Comparison of ENCODE assay signal across 8 cellular contexts in the genomic region with DNA sequence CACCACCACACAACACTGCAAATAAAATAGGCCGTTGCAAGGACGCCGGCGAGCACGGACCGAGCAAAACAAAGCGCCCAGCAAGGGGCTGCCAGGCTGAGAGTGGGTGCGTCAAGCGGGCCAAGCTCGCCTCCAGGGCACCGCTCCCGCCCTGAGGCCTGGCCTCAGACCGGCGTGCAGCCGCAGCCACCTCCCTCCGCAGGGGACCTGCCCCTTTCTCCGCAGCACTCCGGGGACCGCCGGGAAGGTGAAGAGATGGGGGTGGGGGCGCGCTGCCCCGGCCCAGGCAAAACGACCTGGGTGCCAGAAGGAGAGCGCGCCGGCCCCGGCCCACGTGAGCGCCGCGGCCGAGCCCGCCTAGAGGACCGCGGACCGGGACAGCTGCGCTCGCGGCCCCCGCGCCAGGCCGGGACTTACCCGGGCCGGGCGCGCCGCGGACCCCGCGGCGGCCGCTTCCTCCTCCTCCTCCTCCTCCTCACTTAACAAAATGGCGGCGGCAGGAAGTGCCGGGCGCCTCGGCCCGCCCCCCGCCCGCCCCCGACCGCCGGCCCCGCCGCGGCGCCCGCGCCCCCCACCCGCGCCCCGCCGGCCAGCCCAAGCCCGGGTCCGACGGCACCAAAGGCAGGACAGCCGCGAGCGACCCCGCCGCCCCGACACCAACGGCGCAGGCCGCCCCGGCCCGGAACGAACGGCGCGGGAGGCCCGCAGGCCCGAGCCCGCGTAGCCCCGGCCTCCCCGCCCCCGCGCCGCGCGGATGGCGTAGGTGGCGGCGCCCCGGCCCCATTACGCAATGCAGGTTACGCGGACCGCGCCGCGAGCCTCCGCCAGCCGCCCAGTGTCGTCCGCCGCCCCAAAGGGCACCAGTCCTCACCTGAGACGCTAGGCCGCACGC. TPM values are rescaled to one million over a fixed set of nuclear protein-coding genes. Genes with fewer than 3 reads are reported as not detected.
DNase-seq lines count a peak whose midpoint lies in the region; ATAC-seq lines count a peak whose summit lies in the region.

No MANE protein-coding gene starts in this region.

- no peaks in the 10 kb centered on the region for H3K9me3 Mint-ChIP-seq in activated CD4-positive, alpha-beta T cell treated with anti-CD3 and anti-CD28 coated beads, Interleukin-2, amount 10 ng/mL, durations not matched to agents 24 days and 14 days

- H3K36me3 Mint-ChIP-seq in activated CD4-positive, alpha-beta T cell treated with anti-CD3 and anti-CD28 coated beads, Interleukin-2, amount 10 ng/mL, durations not matched to agents 24 days and 14 days (ENCODE audit: low read depth) = peaks cover 27% of the 10 kb centered on the region

- peak overlapping the region; percentile 96 for H3K4me3 Mint-ChIP-seq in activated CD4-positive, alpha-beta T cell treated with anti-CD3 and anti-CD28 coated beads, Interleukin-2, amount 10 ng/mL, durations not matched to agents 24 days and 14 days

- intact Hi-C loops in activated CD4-positive, alpha-beta T cell treated with anti-CD3 and anti-CD28 coated beads, Interleukin-2, amount 10 ng/mL, durations not matched to agents 24 days and 14 days (cut with micrococcal nuclease) = loop anchor here (2.0 to 5.0 kb wide), 2 partner anchors 31 to 46 kb away; a partner anchor contains a TSS

- DNase-seq in Daoy (ENCODE audit: low read depth) (peak; percentile 62), MV-4-11 (lab: John Stamatoyannopoulos, UW) (peak; percentile 35), dermis blood vessel endothelial cell (peak; percentile 55), lung microvascular endothelial cell (ENCODE audit: low read depth in 2 of 2) (peak; percentile 44 to 63), DMS153 (lab: John Stamatoyannopoulos, UW) (no peak)
- peak; percentile 89 for DNase-seq in activated CD4-positive, alpha-beta T cell treated with anti-CD3 and anti-CD28 coated beads, Interleukin-2, amount 10 ng/mL, durations not matched to agents 24 days and 14 days
- peak; percentile 27 for DNase-seq in stimulated activated CD8-positive, alpha-beta memory T cell treated with anti-CD3 and anti-CD28 coated beads, Interleukin-12 subunit alpha, Interleukin-12 subunit beta, amount 100 ng/mL, for 1 hour (ENCODE audit: low read depth)

- peak overlapping the region; percentile 96 for H3K27ac Mint-ChIP-seq in activated CD4-positive, alpha-beta T cell treated with anti-CD3 and anti-CD28 coated beads, Interleukin-2, amount 10 ng/mL, durations not matched to agents 24 days and 14 days

- H3K27me3 Mint-ChIP-seq in activated CD4-positive, alpha-beta T cell treated with anti-CD3 and anti-CD28 coated beads, Interleukin-2, amount 10 ng/mL, durations not matched to agents 24 days and 14 days = no peaks in the 10 kb centered on the region

- H3K4me1 Mint-ChIP-seq in activated CD4-positive, alpha-beta T cell treated with anti-CD3 and anti-CD28 coated beads, Interleukin-2, amount 10 ng/mL, durations not matched to agents 24 days and 14 days = peaks cover 37% of the 10 kb centered on the region

- peak; percentile 28 for ATAC-seq in GM21825 (IDR thresholded peaks at IDR 0.05; ENCODE audit: unreplicated experiment)

RNA-seq across cellular contexts. Expression of a gene that starts 0.7 kb away (rescaled TPM):
- 11.1 and 12.1 TPM in 2 replicates for total RNA-seq in Daoy (2014; rRNA removed; shearing (Covaris generic))
- 109 TPM in 2 replicates for total RNA-seq in activated CD4-positive, alpha-beta T cell treated with anti-CD3 and anti-CD28 coated beads, Interleukin-2, amount 10 ng/mL, durations not matched to agents 24 days and 14 days
- 10.9 and 21.3 TPM in 2 replicates for total RNA-seq in dermis blood vessel endothelial cell
- total RNA-seq in lung microvascular endothelial cell = 6.3 and 9.9 TPM in 2 replicates

RNA-seq across cellular contexts. Expression of a gene that starts 47.9 kb away (rescaled TPM):
- 15.4 and 18.6 TPM in 2 replicates for total RNA-seq in Daoy (2014; rRNA removed; shearing (Covaris generic))
- total RNA-seq in activated CD4-positive, alpha-beta T cell treated with anti-CD3 and anti-CD28 coated beads, Interleukin-2, amount 10 ng/mL, durations not matched to agents 24 days and 14 days = 55.4 and 56.2 TPM in 2 replicates
- total RNA-seq in dermis blood vessel endothelial cell = 19.9 and 24.2 TPM in 2 replicates
- 10.5 and 11.1 TPM in 2 replicates for total RNA-seq in lung microvascular endothelial cell
